Comparison of ENCODE assay signal across 15 cellular contexts in genomic region chr11:126696976-126697375, GRCh38.
DNase-seq lines count a peak whose midpoint lies in the region; ATAC-seq and TF ChIP-seq lines count a peak whose summit lies in the region.
"Had no signal": no experiment of that assay in that cellular context is flagged by ENCODE, and none has a peak within 500 bp of the region (broad histone marks: within the 10 kb centered on the region; RNA-seq: fewer than 3 reads in every experiment).

No MANE protein-coding gene starts in this region.

- no peak overlapping the region for H3K4me2 ChIP-seq in mesendoderm (ENCODE audit: low read length)
- H3K4me2 ChIP-seq: GM23338 had no signal

- intact Hi-C loops in left ventricle myocardium superior (cut with micrococcal nuclease), result no loop called here

- H3K27ac Mint-ChIP-seq in brain, result peak overlapping the region in 4 of 5 experiments; percentile 47 to 88 (median 86)
- H3K27ac Mint-ChIP-seq: CD8-positive, alpha-beta memory T cell; GM23338 had no signal

- H2AK5ac ChIP-seq in mesendoderm (ENCODE audit: low read length), result no peak overlapping the region

- DNase-seq in HT1080 (ENCODE audit: low read depth) (peak; percentile 40), mesendoderm (peak; percentile 42), DMS79 (lab: John Stamatoyannopoulos, UW) (no peak), COR-L47 (lab: John Stamatoyannopoulos, UW) (no peak), left ventricle myocardium superior (no peak)
- DNase-seq: CD8-positive, alpha-beta memory T cell; DMS53; GDM1; H9; IMR-90; KBM-7 had no signal

- H3K27me3 ChIP-seq in mesendoderm (ENCODE audit: insufficient read depth, low read length, poor library complexity), result no peaks in the 10 kb centered on the region

- H3K36me3 ChIP-seq in mesendoderm (ENCODE audit: control insufficient read depth, insufficient read depth, low read length), result no peaks in the 10 kb centered on the region

- H3K4me1 ChIP-seq in mesendoderm (ENCODE audit: control insufficient read depth, low read depth, low read length), result no peaks in the 10 kb centered on the region

- H2BK15ac ChIP-seq in mesendoderm (replicated peaks; ENCODE audit: low read depth), result no peak overlapping the region

- WGBS in mesendoderm (ENCODE audit: extremely low coverage, insufficient coverage, low lambda C conversion rate), result no CpG with 5 or more reads among the region's 8 CpGs

- H3K4me3 ChIP-seq in mesendoderm (ENCODE audit: low read length), result no peak overlapping the region
- H3K4me3 ChIP-seq: GM23338 had no signal

- no peak overlapping the region for H3K9ac ChIP-seq in mesendoderm (ENCODE audit: low read length)

- no peak overlapping the region for H2BK5ac ChIP-seq in mesendoderm (ENCODE audit: low read length)

- TF ChIP-seq CTCF in brain (conservative IDR thresholded peaks at IDR 0.05), result no peak

- no peaks in the 10 kb centered on the region for H3K36me3 Mint-ChIP-seq in brain
- H3K36me3 Mint-ChIP-seq: CD14-positive monocyte; CD8-positive, alpha-beta memory T cell had no signal

- peaks cover 0 to 9% (median 5%) of the 10 kb centered on the region in 5 experiments for H3K9me3 Mint-ChIP-seq in brain
- H3K9me3 Mint-ChIP-seq: CD14-positive monocyte; CD8-positive, alpha-beta memory T cell; GM23338; H9 had no signal

- no peak overlapping the region for H4K8ac ChIP-seq in mesendoderm (ENCODE audit: low read depth, low read length)

- H3K27ac ChIP-seq in mesendoderm (ENCODE audit: low read depth, low read length), result no peak overlapping the region

- no peaks in the 10 kb centered on the region for H3K27me3 Mint-ChIP-seq in brain

- no peak overlapping the region for H3K56ac ChIP-seq in mesendoderm (ENCODE audit: low read length)

- no peak overlapping the region for H4K5ac ChIP-seq in mesendoderm (ENCODE audit: low read length)

- no peak overlapping the region for H3K18ac ChIP-seq in mesendoderm (ENCODE audit: low read length)

- H3K4me3 Mint-ChIP-seq in brain, result no peak overlapping the region
- H3K4me3 Mint-ChIP-seq: CD14-positive monocyte; CD8-positive, alpha-beta memory T cell; GM23338; H9 had no signal

- no peaks in the 10 kb centered on the region for H3K79me2 ChIP-seq in mesendoderm (ENCODE audit: control insufficient read depth, insufficient read depth, low read length)

- no peak overlapping the region for H3K4ac ChIP-seq in mesendoderm (ENCODE audit: low read depth, low read length)

- ATAC-seq in GM19324 (IDR thresholded peaks at IDR 0.05; ENCODE audit: low FRiP score, unreplicated experiment) (no peak), left ventricle myocardium superior (no peak)
- ATAC-seq: GM23338 had no signal

- no peak overlapping the region for H2BK120ac ChIP-seq in mesendoderm (ENCODE audit: low read depth, low read length)

- peaks cover 76% of the 10 kb centered on the region for H3K4me1 Mint-ChIP-seq in brain
- H3K4me1 Mint-ChIP-seq: CD14-positive monocyte; CD8-positive, alpha-beta memory T cell had no signal

- no peak overlapping the region for H3K23ac ChIP-seq in mesendoderm (ENCODE audit: low read length)

- H3K79me1 ChIP-seq in mesendoderm (ENCODE audit: low read length), result no peaks in the 10 kb centered on the region

Comparison
In these comparisons a context has a peak if more than half of its experiments do, and no peak if none do; other contexts are left out.
1. DNase-seq: peak in HT1080 (single experiment) and mesendoderm (single experiment); none in DMS79 (single experiment), COR-L47 (single experiment) and left ventricle myocardium superior (single experiment).